ENCODE assay signal across 8 cellular contexts in the genomic region with DNA sequence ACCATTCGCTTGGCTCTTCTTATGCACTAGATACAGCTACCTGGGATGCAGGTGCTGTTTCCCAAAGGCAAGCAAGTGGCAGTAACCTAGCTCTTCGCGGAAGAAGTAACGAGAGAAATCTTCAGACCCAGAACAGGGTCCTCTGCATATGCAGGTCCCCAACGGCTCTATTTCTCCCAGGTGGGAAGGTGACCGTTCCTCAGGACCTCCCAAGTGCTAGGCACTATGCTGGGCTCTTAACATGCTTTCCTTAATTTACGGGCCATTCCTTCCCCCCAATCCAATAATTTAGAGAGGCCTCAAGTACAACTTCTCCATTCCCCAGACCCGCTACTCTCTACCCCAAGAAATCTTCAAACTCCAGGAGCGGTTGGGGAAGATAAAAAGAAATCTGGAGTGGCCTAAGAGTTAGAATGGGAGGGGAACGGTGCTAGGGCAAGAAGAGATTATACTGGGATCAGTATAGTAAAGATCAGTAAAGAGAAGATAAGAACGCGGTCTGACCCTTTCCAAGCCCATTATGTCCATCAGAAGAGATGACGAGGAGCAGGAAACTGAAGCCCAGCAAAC. TPM values are rescaled to one million over a fixed set of nuclear protein-coding genes. Genes with fewer than 3 reads are reported as not detected.
A peak's percentile ranks its signal among the peaks of the same experiment; 100 is the strongest.
DNase-seq lines count a peak whose midpoint lies in the region; ATAC-seq and TF ChIP-seq lines count a peak whose summit lies in the region.

No MANE protein-coding gene starts in this region.

- H3K27me3 ChIP-seq in BLaER1 (no peaks in the 10 kb centered on the region), MM.1S (replicated peaks; ENCODE audit: insufficient read depth, low read length) (no peaks in the 10 kb centered on the region)

- H3K9me3 Mint-ChIP-seq in natural killer cell: no peaks in the 10 kb centered on the region

- peaks cover 13% of the 10 kb centered on the region for H3F3A ChIP-seq in MM.1S (ENCODE audit: insufficient read depth, low read length)

- H3K36me3 Mint-ChIP-seq in natural killer cell: no peaks in the 10 kb centered on the region

- peak overlapping the region; percentile 89 for H3K4me3 ChIP-seq in BLaER1
- H3K4me3 ChIP-seq in MM.1S (ENCODE audit: low read length): peak overlapping the region; percentile 97
- peak overlapping the region; percentile 88 for H3K4me3 ChIP-seq in choroid plexus epithelial cell (ENCODE audit: low read depth, low read length)

- H4K20me1 ChIP-seq in BLaER1 (peaks cover 79% of the 10 kb centered on the region), MM.1S (ENCODE audit: insufficient read depth, low read length) (no peaks in the 10 kb centered on the region)

- H3K4me1 ChIP-seq in BLaER1 (peaks cover 43% of the 10 kb centered on the region), MM.1S (ENCODE audit: low read length) (peaks cover 24% of the 10 kb centered on the region)

- H3K79me2 ChIP-seq in MM.1S (ENCODE audit: low read length): peaks cover 64% of the 10 kb centered on the region

- ATAC-seq in natural killer cell (no peak), HG03457 (IDR thresholded peaks at IDR 0.05; ENCODE audit: unreplicated experiment) (no peak)

- no peak for DNase-seq in MM.1S
- DNase-seq in choroid plexus epithelial cell (ENCODE audit: low read depth): no peak
- DNase-seq in natural killer cell: no peak
- DNase-seq in DMS153 (lab: John Stamatoyannopoulos, UW): no peak
- DNase-seq in HPDE6-E6E7 (ENCODE audit: extremely low spot score): no peak
- DNase-seq in AG20443 (ENCODE audit: low spot score): no peak

- no peaks in the 10 kb centered on the region for H3K9me2 ChIP-seq in MM.1S (replicated peaks; ENCODE audit: insufficient read depth, low read length)

- no peaks in the 10 kb centered on the region for H3K27me3 Mint-ChIP-seq in natural killer cell (ENCODE audit: low read depth in 2 of 2)

- H3K27ac ChIP-seq in BLaER1 (peak overlapping the region; percentile 96), MM.1S (ENCODE audit: low read length) (peak overlapping the region; percentile 73; the same call in 1 of the 2 replicates)

- H2AFZ ChIP-seq in MM.1S (ENCODE audit: low read length): peak overlapping the region; percentile 98

- no peaks in the 10 kb centered on the region for H3K9me3 ChIP-seq in BLaER1
- H3K9me3 ChIP-seq in MM.1S (replicated peaks; ENCODE audit: insufficient read depth, low read length): no peaks in the 10 kb centered on the region

- H3K4me2 ChIP-seq in BLaER1 (peak overlapping the region; percentile 92), MM.1S (ENCODE audit: low read depth, low read length) (peak overlapping the region; percentile 94)

- peak overlapping the region; percentile 92 to 95 for H3K27ac Mint-ChIP-seq in natural killer cell

- peak overlapping the region; percentile 92 for H3K4me3 Mint-ChIP-seq in natural killer cell

- no peak for TF ChIP-seq CTCF in MM.1S (IDR thresholded peaks at IDR 0.05; ENCODE audit: low read length)
- TF ChIP-seq CTCF in choroid plexus epithelial cell (conservative IDR thresholded peaks at IDR 0.05; ENCODE audit: low read depth, low read length): no peak
- no peak for TF ChIP-seq CTCF in natural killer cell (IDR thresholded peaks at IDR 0.05)

- peaks cover 57 to 61% of the 10 kb centered on the region in 2 donors for H3K4me1 Mint-ChIP-seq in natural killer cell

- H3K36me3 ChIP-seq in BLaER1 (peaks cover 25% of the 10 kb centered on the region), MM.1S (replicated peaks; ENCODE audit: insufficient read depth, low read length) (no peaks in the 10 kb centered on the region)

- peak overlapping the region; percentile 90 for H3K9ac ChIP-seq in BLaER1
- peak overlapping the region; percentile 92 for H3K9ac ChIP-seq in MM.1S (ENCODE audit: low read length)

- intact Hi-C loops in natural killer cell (cut with micrococcal nuclease): no loop called here

RNA-seq across cellular contexts. Expression of gene TXNDC12, which starts 0.4 kb away (rescaled TPM):
- total RNA-seq in natural killer cell: 10 to 100 TPM; 35.0 to 39.4 (median 38.7) TPM

RNA-seq across cellular contexts. Expression of gene BTF3L4, which starts 1.5 kb away (rescaled TPM):
- 10 to 100 TPM; 24.2 to 25.3 (median 25.2) TPM for total RNA-seq in natural killer cell

RNA-seq across cellular contexts. Expression of gene KTI12, which starts 21.0 kb away (rescaled TPM):
- 10 to 100 TPM; 12.6 to 13.8 (median 13.2) TPM for total RNA-seq in natural killer cell
